28 cellular contexts compared by ENCODE assay signal in genomic region chr6:21317634-21318033, GRCh38.
"Had no signal": no experiment of that assay in that cellular context is flagged by ENCODE, and none has a peak within 500 bp of the region (broad histone marks: within the 10 kb centered on the region; RNA-seq: fewer than 3 reads in every experiment).

No MANE protein-coding gene starts in this region.

- H3K36me3 ChIP-seq: breast epithelium, neutrophil, ovary, right atrium auricular region, suprapubic skin, tibial artery, WERI-Rb-1 had no signal

- H3K4me1 Mint-ChIP-seq: activated naive CD4-positive, alpha-beta T cell treated with anti-CD3 and anti-CD28 coated beads, Interleukin-2, amount 50 U/mL, for 24 hours; activated naive CD8-positive, alpha-beta T cell treated with anti-CD3 and anti-CD28 coated beads, Interleukin-2, amount 50 U/mL, for 24 hours; activated T-helper 17 cell treated with anti-CD3 and anti-CD28 coated beads, Interleukin-2, amount 50 U/mL, for 72 hours; endodermal cell; natural killer cell; T-helper 17 cell had no signal

- H3K4me1 ChIP-seq: breast epithelium, psoas muscle, right atrium auricular region, suprapubic skin, tibial artery had no signal

- H3K4me3 ChIP-seq: breast epithelium, ovary, psoas muscle, right atrium auricular region, suprapubic skin, tibial artery had no signal

- H3K36me3 Mint-ChIP-seq: activated naive CD4-positive, alpha-beta T cell treated with anti-CD3 and anti-CD28 coated beads, Interleukin-2, amount 50 U/mL, for 24 hours; natural killer cell had no signal

- H3K27ac Mint-ChIP-seq: activated naive CD4-positive, alpha-beta T cell treated with anti-CD3 and anti-CD28 coated beads, Interleukin-2, amount 50 U/mL, for 24 hours; activated naive CD8-positive, alpha-beta T cell treated with anti-CD3 and anti-CD28 coated beads, Interleukin-2, amount 50 U/mL, for 24 hours; activated T-cell treated with anti-CD3 and anti-CD28 coated beads, Interleukin-2, amount 50 U/mL, for 24 hours; activated T-helper 17 cell treated with anti-CD3 and anti-CD28 coated beads, Interleukin-2, amount 50 U/mL, for 72 hours; dendritic cell treated with granulocyte-macrophage colony-stimulating factor and Interleukin-4, amounts not matched to agents 40 ng/mL and 50 ng/mL, for 4 days; endodermal cell; natural killer cell; T-helper 17 cell had no signal

- H3K9me3 Mint-ChIP-seq: activated naive CD4-positive, alpha-beta T cell treated with anti-CD3 and anti-CD28 coated beads, Interleukin-2, amount 50 U/mL, for 24 hours; activated naive CD8-positive, alpha-beta T cell treated with anti-CD3 and anti-CD28 coated beads, Interleukin-2, amount 50 U/mL, for 24 hours; activated T-helper 17 cell treated with anti-CD3 and anti-CD28 coated beads, Interleukin-2, amount 50 U/mL, for 72 hours; dendritic cell treated with granulocyte-macrophage colony-stimulating factor and Interleukin-4, amounts not matched to agents 40 ng/mL and 50 ng/mL, for 4 days had no signal

- H3K4me3 Mint-ChIP-seq: activated naive CD4-positive, alpha-beta T cell treated with anti-CD3 and anti-CD28 coated beads, Interleukin-2, amount 50 U/mL, for 24 hours; activated naive CD8-positive, alpha-beta T cell treated with anti-CD3 and anti-CD28 coated beads, Interleukin-2, amount 50 U/mL, for 24 hours; activated T-cell treated with anti-CD3 and anti-CD28 coated beads, Interleukin-2, amount 50 U/mL, for 24 hours; activated T-helper 17 cell treated with anti-CD3 and anti-CD28 coated beads, Interleukin-2, amount 50 U/mL, for 72 hours; dendritic cell treated with granulocyte-macrophage colony-stimulating factor and Interleukin-4, amounts not matched to agents 40 ng/mL and 50 ng/mL, for 4 days; endodermal cell; natural killer cell; T-helper 17 cell had no signal

- H3K9me3 ChIP-seq: breast epithelium, neutrophil, ovary, psoas muscle, right atrium auricular region, suprapubic skin, tibial artery had no signal

- H3K27me3 Mint-ChIP-seq: activated naive CD8-positive, alpha-beta T cell treated with anti-CD3 and anti-CD28 coated beads, Interleukin-2, amount 50 U/mL, for 24 hours; activated T-cell treated with anti-CD3 and anti-CD28 coated beads, Interleukin-2, amount 50 U/mL, for 24 hours; dendritic cell treated with granulocyte-macrophage colony-stimulating factor and Interleukin-4, amounts not matched to agents 40 ng/mL and 50 ng/mL, for 4 days had no signal

- H3K27ac ChIP-seq: breast epithelium, neutrophil, ovary, psoas muscle, right atrium auricular region, suprapubic skin, tibial artery, WERI-Rb-1 had no signal

- ATAC-seq: activated CD4-positive, CD25-positive, alpha-beta regulatory T cell treated with anti-CD3 and anti-CD28 coated beads, Interleukin-2, amount 50 U/mL, for 24 hours; activated naive CD8-positive, alpha-beta T cell treated with anti-CD3 and anti-CD28 coated beads, Interleukin-2, amount 50 U/mL, for 24 hours; activated T-helper 17 cell treated with anti-CD3 and anti-CD28 coated beads, Interleukin-2, amount 50 U/mL, for 72 hours; left ventricle myocardium superior; natural killer cell; psoas muscle; SK-N-SH treated with all-trans-retinoic acid at 6 μM for 48 hours; T-helper 17 cell had no signal

- DNase-seq: activated CD4-positive, alpha-beta T cell treated with anti-CD3 and anti-CD28 coated beads for 48 hours; activated CD4-positive, alpha-beta T cell treated with anti-CD3 and anti-CD28 coated beads, Interleukin-2, amount 50 U/mL, for 48 hours; activated CD8-positive, alpha-beta memory T cell treated with anti-CD3 and anti-CD28 coated beads for 24 hours; activated CD8-positive, alpha-beta memory T cell treated with anti-CD3 and anti-CD28 coated beads, Interleukin-2, amount 50 U/mL, for 4 hours; activated naive CD8-positive, alpha-beta T cell treated with anti-CD3 and anti-CD28 coated beads, Interleukin-2, amount 50 U/mL, for 24 hours; activated T-cell treated with anti-CD3 and anti-CD28 coated beads, Interleukin-2, amount 50 U/mL, for 24 hours; amygdala; central memory CD4-positive, alpha-beta T cell; endodermal cell; left ventricle myocardium superior; midbrain; natural killer cell; ovary; psoas muscle; stimulated activated naive CD4-positive, alpha-beta T cell; T-helper 17 cell; T1000; tibial artery had no signal

- H3K27me3 ChIP-seq: breast epithelium, neutrophil, ovary, right atrium auricular region, suprapubic skin, tibial artery had no signal
